In genomic region chr11:107916671-107917241, GRCh38 we compare ENCODE assay signal across 9 cellular contexts. TPM values are rescaled to one million over a fixed set of nuclear protein-coding genes. Genes with fewer than 3 reads are reported as not detected.
DNase-seq lines count a peak whose midpoint lies in the region; ATAC-seq, FAIRE-seq and TF ChIP-seq lines count a peak whose summit lies in the region.
"Had no signal": no experiment of that assay in that cellular context is flagged by ENCODE, and none has a peak within 500 bp of the region (broad histone marks: within the 10 kb centered on the region; RNA-seq: fewer than 3 reads in every experiment).

No MANE protein-coding gene starts in this region.

- CTCF ChIA-PET in HEK293 (lab: Yijun Ruan, JAX): interaction anchor here (0.5 to 1.8 kb wide), 21 partner anchors 9 to 1281 kb away, joined by 3 to 10 read pairs (median 3); no protein-coding TSS in a partner anchor

- POLR2A ChIA-PET in HEK293 (lab: Yijun Ruan, JAX): no interaction called here

- DNase-seq in NCI-H2107 treated with DMSO at 0.1 percent for 48 hours (lab: John Stamatoyannopoulos, UW; ENCODE audit: unreplicated experiment) (peak; percentile 2), NCI-H2107 (lab: John Stamatoyannopoulos, UW) (no peak), RPMI8226 (peak; percentile 33), cardiac fibroblast (ENCODE audit: low read depth in 2 of 2) (peak; percentile 13 to 22), pancreas (peak in 1 of 6 donors; percentile 20), NCI-H1436 treated with DMSO at 0.1 percent for 48 hours (lab: John Stamatoyannopoulos, UW) (no peak)

- no peak overlapping the region for H3K4me3 ChIP-seq in HEK293 (ENCODE audit: low read depth, low read length)
- no peak overlapping the region for H3K4me3 ChIP-seq in cardiac fibroblast (replicated peaks in 1 of 2; ENCODE audit: low read depth in 2 of 2, low read length in 2 of 2)
- no peak overlapping the region for H3K4me3 ChIP-seq in pancreas
- H3K4me3 ChIP-seq: BLaER1 treated with 17β-estradiol and CSF1 and Interleukin-3, amounts not matched to agents 10 nM and 100 nM had no signal

- no peaks in the 10 kb centered on the region for H3K36me3 ChIP-seq in HEK293 (ENCODE audit: control insufficient read depth in 2 of 2, insufficient read depth in 1 of 2, low read length in 2 of 2)
- H3K36me3 ChIP-seq in pancreas: no peaks in the 10 kb centered on the region
- H3K36me3 ChIP-seq: BLaER1 treated with 17β-estradiol and CSF1 and Interleukin-3, amounts not matched to agents 10 nM and 100 nM had no signal

- H3K27me3 ChIP-seq in pancreas: peaks cover 0 to 3% (median 0%) of the 10 kb centered on the region in 4 donors
- H3K27me3 ChIP-seq: BLaER1 treated with 17β-estradiol and CSF1 and Interleukin-3, amounts not matched to agents 10 nM and 100 nM had no signal

- FAIRE-seq in pancreas (lab: Jason Lieb, UNC): no peak

- TF ChIP-seq CTCF in HEK293 (tag by site-specific recombination; IDR thresholded peaks at IDR 0.05) (peak; percentile 55; the same call in 1 of the 2 replicates), cardiac fibroblast (IDR thresholded peaks at IDR 0.05; ENCODE audit: low read depth, low read length) (peak; percentile 52), pancreas (IDR thresholded peaks at IDR 0.05) (peak in 3 of 4 donors; percentile 16 to 39 (median 37))

- H3K4me1 ChIP-seq in HEK293 (ENCODE audit: control insufficient read depth, insufficient read depth, low read length): no peaks in the 10 kb centered on the region
- no peaks in the 10 kb centered on the region for H3K4me1 ChIP-seq in pancreas
- H3K4me1 ChIP-seq: BLaER1 treated with 17β-estradiol and CSF1 and Interleukin-3, amounts not matched to agents 10 nM and 100 nM had no signal

- WGBS in pancreas, 2 donors: 24 to 31% methylated on average over 13 of the region's 13 CpGs

- ATAC-seq in pancreas (peak in 1 of 4 donors; percentile 40), HG03159 (IDR thresholded peaks at IDR 0.05; ENCODE audit: unreplicated experiment) (no peak)

- intact Hi-C loops in pancreas (cut with DNase I): no loop called here

- H3K27ac ChIP-seq in HEK293 (ENCODE audit: extremely low read depth, low read depth, low read length) (no peak overlapping the region), pancreas (no peak overlapping the region)
- H3K27ac ChIP-seq: BLaER1 treated with 17β-estradiol and CSF1 and Interleukin-3, amounts not matched to agents 10 nM and 100 nM had no signal

- H3K9me3 ChIP-seq in HEK293 (ENCODE audit: control insufficient read depth, insufficient read depth, low read depth, low read length) (no peaks in the 10 kb centered on the region), pancreas (no peaks in the 10 kb centered on the region)

TF ChIP-seq in HEK293, 187 proteins besides CTCF, POLR2A, EP300 and RAD21:
- TF ChIP-seq ZNF558 (tag by site-specific recombination; IDR thresholded peaks at IDR 0.05): no peak
- TF ChIP-seq TRIM28 (IDR thresholded peaks at IDR 0.05; ENCODE audit: borderline replicate concordance, low read length): no peak; the same call in 1 of the 2 replicates
- TF ChIP-seq ZNF239 (tag by site-specific recombination; IDR thresholded peaks at IDR 0.05): no peak
- 0 out of 2 replicates have a peak, but pooled peaks have one; percentile 6 for TF ChIP-seq ZIC2 (tag by site-specific recombination; IDR thresholded peaks at IDR 0.05)
- no peak for TF ChIP-seq ZNF843 (tag by site-specific recombination; IDR thresholded peaks at IDR 0.05)
- 0 out of 2 replicates have a peak, but pooled peaks have one; percentile 12 for TF ChIP-seq ZBTB17 (tag by site-specific recombination; IDR thresholded peaks at IDR 0.05)
- TF ChIP-seq ZNF362 (tag by site-specific recombination; IDR thresholded peaks at IDR 0.05): no peak
- peak; percentile 42 for TF ChIP-seq ZFHX2 (tag by site-specific recombination; conservative IDR thresholded peaks at IDR 0.05)
- TF ChIP-seq ZNF600 (tag by site-specific recombination; IDR thresholded peaks at IDR 0.05): 0 out of 2 replicates have a peak, but pooled peaks have one; percentile 21
- TF ChIP-seq EGR2 (tag by site-specific recombination; IDR thresholded peaks at IDR 0.05; ENCODE audit: low read depth): 0 out of 2 replicates have a peak, but pooled peaks have one; percentile 9
- peak; percentile 82 for TF ChIP-seq ZNF664 (tag by site-specific recombination; IDR thresholded peaks at IDR 0.05)

RNA-seq across cellular contexts. Expression of gene RAB39A, which starts 11.5 kb away (rescaled TPM):
- 1 to 10 TPM in 1 of 6 donors, under 1 TPM in 3, not detected in 2; 0.19 to 1.0 (median 0.82) TPM for total RNA-seq in pancreas
- under 1 TPM; 0.15 to 0.21 TPM for polyA plus RNA-seq in pancreas

RNA-seq across cellular contexts. Expression of gene SLC35F2, which starts 58.2 kb away (rescaled TPM):
- 1 to 10 TPM; 4.3 to 6.7 (median 5.8) TPM for total RNA-seq in pancreas
- 1 to 10 TPM; 2.8 to 3.5 TPM for polyA plus RNA-seq in pancreas

Comparison
In these comparisons a context has a peak if more than half of its experiments do, and no peak if none do; other contexts are left out.
1. DNase-seq: peak in NCI-H2107 treated with DMSO at 0.1 percent for 48 hours (single experiment), RPMI8226 (single experiment) and cardiac fibroblast (2 of 2); none in NCI-H2107 (single experiment) and NCI-H1436 treated with DMSO at 0.1 percent for 48 hours (single experiment).
2. Peak in every context shown above with its lines, with median percentiles within 50 percentile points of each other: CTCF ChIP-seq.